ENCODE assay signal across 22 cellular contexts in genomic region chr2:24597181-24597870, GRCh38.
DNase-seq lines count a peak whose midpoint lies in the region; ATAC-seq and TF ChIP-seq lines count a peak whose summit lies in the region.
"Had no signal": no experiment of that assay in that cellular context is flagged by ENCODE, and none has a peak within 500 bp of the region (broad histone marks: within the 10 kb centered on the region; RNA-seq: fewer than 3 reads in every experiment).

No MANE protein-coding gene starts in this region.

- H3K27me3 ChIP-seq in CD4-positive, CD25-positive, alpha-beta regulatory T cell (ENCODE audit: control insufficient read depth, insufficient read depth, low read length), result no peaks in the 10 kb centered on the region

- TF ChIP-seq CTCF in LNCaP clone FGC (IDR thresholded peaks at IDR 0.05; ENCODE audit: control insufficient read depth, extremely low read depth, insufficient read depth) (no peak), lower leg skin (IDR thresholded peaks at IDR 0.05) (no peak)

- H3K36me3 Mint-ChIP-seq in CD4-positive, CD25-positive, alpha-beta regulatory T cell, result no peaks in the 10 kb centered on the region
- no peaks in the 10 kb centered on the region for H3K36me3 Mint-ChIP-seq in activated T-helper 17 cell treated with anti-CD3 and anti-CD28 coated beads, Interleukin-2, amount 50 U/mL, for 72 hours (ENCODE audit: low read depth)

- no peaks in the 10 kb centered on the region for H3K9me3 ChIP-seq in CD4-positive, CD25-positive, alpha-beta regulatory T cell (ENCODE audit: control insufficient read depth in 2 of 2, low read length in 2 of 2)

- H3K36me3 ChIP-seq in CD4-positive, CD25-positive, alpha-beta regulatory T cell (ENCODE audit: control insufficient read depth, insufficient read depth, low read length), result no peaks in the 10 kb centered on the region

- intact Hi-C loops in lower leg skin (cut with DNase I; ENCODE audit: low total_unique reads), result no loop called here

- WGBS in lower leg skin, 2 donors, result 83 to 92% methylated on average over 2 of the region's 2 CpGs

- ATAC-seq in CD4-positive, CD25-positive, alpha-beta regulatory T cell (ENCODE audit: low read depth in 2 of 2), result no peak
- ATAC-seq in activated T-helper 17 cell treated with anti-CD3 and anti-CD28 coated beads, Interleukin-2, amount 50 U/mL, for 72 hours (replicated peaks), result no peak
- ATAC-seq in GM19324 (IDR thresholded peaks at IDR 0.05; ENCODE audit: low FRiP score, unreplicated experiment), result no peak
- ATAC-seq: GM12878, PC-3, SK-N-SH treated with all-trans-retinoic acid at 6 μM for 48 hours had no signal

- H3K4me3 Mint-ChIP-seq in CD4-positive, CD25-positive, alpha-beta regulatory T cell, result peak overlapping the region in 1 of 4 donors; percentile 47
- H3K4me3 Mint-ChIP-seq in activated T-helper 17 cell treated with anti-CD3 and anti-CD28 coated beads, Interleukin-2, amount 50 U/mL, for 72 hours, result no peak overlapping the region

- H3K4me1 ChIP-seq in CD4-positive, CD25-positive, alpha-beta regulatory T cell (ENCODE audit: control insufficient read depth, insufficient read depth, low read length, poor library complexity, severe bottlenecking), result no peaks in the 10 kb centered on the region

- H3K9me3 Mint-ChIP-seq in CD4-positive, CD25-positive, alpha-beta regulatory T cell, result no peaks in the 10 kb centered on the region
- H3K9me3 Mint-ChIP-seq in activated T-helper 17 cell treated with anti-CD3 and anti-CD28 coated beads, Interleukin-2, amount 50 U/mL, for 72 hours, result no peaks in the 10 kb centered on the region

- no peak overlapping the region for H3K4me3 ChIP-seq in CD4-positive, CD25-positive, alpha-beta regulatory T cell (ENCODE audit: low read depth, low read length)
- no peak overlapping the region for H3K4me3 ChIP-seq in LNCaP clone FGC (ENCODE audit: low read depth, low read length)
- H3K4me3 ChIP-seq in lower leg skin (ENCODE audit: low read depth, poor library complexity, severe bottlenecking), result no peak overlapping the region
- H3K4me3 ChIP-seq: GM12878 had no signal

- no peaks in the 10 kb centered on the region for H3K27me3 Mint-ChIP-seq in CD4-positive, CD25-positive, alpha-beta regulatory T cell
- H3K27me3 Mint-ChIP-seq in activated T-helper 17 cell treated with anti-CD3 and anti-CD28 coated beads, Interleukin-2, amount 50 U/mL, for 72 hours, result no peaks in the 10 kb centered on the region

- DNase-seq in CD4-positive, CD25-positive, alpha-beta regulatory T cell, result no peak
- DNase-seq in LNCaP clone FGC (ENCODE audit: low read depth) (peak; percentile 17), iris pigment epithelial cell (ENCODE audit: low read depth) (peak; percentile 5), lower leg skin (ENCODE audit: low spot score in 2 of 2) (no peak), HK-2 (ENCODE audit: unreplicated experiment) (no peak), NCI-H2227 treated with DMSO at 0.1 percent for 48 hours (lab: John Stamatoyannopoulos, UW) (no peak)
- DNase-seq: GDM1; IMR-90; KG1; NCI-H1092 treated with DMSO at 0.1 percent for 48 hours; NCI-H1436; NCI-H187; NCI-H2081 treated with DMSO at 0.1 percent for 48 hours; NCI-H2171; NCI-H524; NCI-H82; NK-92 treated with Interleukin-12 subunit alpha and Interleukin-12 subunit beta, amount 100 ng/mL, for 24 hours; PC-3 had no signal

- H3K27ac ChIP-seq in CD4-positive, CD25-positive, alpha-beta regulatory T cell (ENCODE audit: insufficient read depth, low read length, poor library complexity, severe bottlenecking), result no peak overlapping the region

- peak overlapping the region in 2 of 3 donors; percentile 23 to 59 for H3K27ac Mint-ChIP-seq in CD4-positive, CD25-positive, alpha-beta regulatory T cell
- H3K27ac Mint-ChIP-seq in activated T-helper 17 cell treated with anti-CD3 and anti-CD28 coated beads, Interleukin-2, amount 50 U/mL, for 72 hours, result peak overlapping the region; percentile 21

- TF ChIP-seq POLR2A in lower leg skin (IDR thresholded peaks at IDR 0.05), result no peak

- peaks cover 4 to 28% (median 16%) of the 10 kb centered on the region in 4 donors for H3K4me1 Mint-ChIP-seq in CD4-positive, CD25-positive, alpha-beta regulatory T cell
- H3K4me1 Mint-ChIP-seq in activated T-helper 17 cell treated with anti-CD3 and anti-CD28 coated beads, Interleukin-2, amount 50 U/mL, for 72 hours, result peaks cover 14% of the 10 kb centered on the region

Comparison
In these comparisons a context has a peak if more than half of its experiments do, and no peak if none do; other contexts are left out.
1. DNase-seq: peak in LNCaP clone FGC (single experiment) and iris pigment epithelial cell (single experiment); none in CD4-positive, CD25-positive, alpha-beta regulatory T cell (0 of 3), lower leg skin (0 of 2), HK-2 (single experiment) and NCI-H2227 treated with DMSO at 0.1 percent for 48 hours (single experiment).